Comparison of ENCODE assay signal across 8 cellular contexts in genomic region chr13:32031025-32031814, GRCh38. TPM values are rescaled to one million over a fixed set of nuclear protein-coding genes. Genes with fewer than 3 reads are reported as not detected.
DNase-seq lines count a peak whose midpoint lies in the region; ATAC-seq and FAIRE-seq lines count a peak whose summit lies in the region.

FRY (plus strand) TSS chr13:32031774; CDS start chr13:32031796, 22 bp downstream.

- FAIRE-seq in HTR-8/SVneo (lab: Jason Lieb, UNC), result no peak

- under 1% methylated on average over 59 of the region's 59 CpGs for WGBS in thymus

- no peaks in the 10 kb centered on the region for H3K9me3 ChIP-seq in thymus (ENCODE audit: control insufficient read depth)

- peak; percentile 79 for ATAC-seq in GM21390 (IDR thresholded peaks at IDR 0.05; ENCODE audit: unreplicated experiment)

- H3K4me3 ChIP-seq in thymus (ENCODE audit: low read length), result peak within 1 kb of the TSS; percentile 82

- DNase-seq in DMS114 treated with DMSO at 0.1 percent for 48 hours (lab: John Stamatoyannopoulos, UW; ENCODE audit: unreplicated experiment) (peak; percentile 12), HTR-8/SVneo (ENCODE audit: insufficient read length, low spot score) (peak; percentile 31), SHP77 (lab: John Stamatoyannopoulos, UW) (peak; percentile 61 to 85), globus pallidus (ENCODE audit: low spot score) (peak; percentile 61), nucleus accumbens (lab: John Stamatoyannopoulos, UW) (peak in 54 of 56 donors; percentile 15 to 79 (median 58))
- DNase-seq in activated naive CD4-positive, alpha-beta T cell treated with anti-CD3 and anti-CD28 coated beads, Interleukin-2, amount 50 U/mL, for 16 hours, result peak; percentile 26

- H3K27ac ChIP-seq in thymus (ENCODE audit: low read depth), result peak within 1 kb of the TSS; percentile 87

- H3K27me3 ChIP-seq in thymus (ENCODE audit: control insufficient read depth, insufficient read depth), result no peaks in the 10 kb centered on the region

- peaks cover 2% of the 10 kb centered on the region for H3K4me1 ChIP-seq in thymus (ENCODE audit: control insufficient read depth, insufficient read depth, low read length)

- H3K36me3 ChIP-seq in thymus (ENCODE audit: control insufficient read depth, insufficient read depth), result no peaks in the 10 kb centered on the region

RNA-seq across cellular contexts. Expression of gene FRY, which starts in this region (rescaled TPM):
- polyA plus RNA-seq in thymus, result 4.8 TPM

Comparison
In these comparisons a context has a peak if more than half of its experiments do, and no peak if none do; other contexts are left out.
1. Peak in every context shown above with its lines: DNase-seq, ATAC-seq, H3K4me3 ChIP-seq and H3K27ac ChIP-seq.
2. DNase-seq: peak in every context shown above with its lines; median percentile 73 in SHP77; 61 in globus pallidus; 58 in nucleus accumbens; 31 in HTR-8/SVneo; 26 in activated naive CD4-positive, alpha-beta T cell treated with anti-CD3 and anti-CD28 coated beads, Interleukin-2, amount 50 U/mL, for 16 hours; 12 in DMS114 treated with DMSO at 0.1 percent for 48 hours.